Comparison of ENCODE assay signal across 8 cellular contexts in genomic region chr9:4366649-4367330, GRCh38.
DNase-seq lines count a peak whose midpoint lies in the region; ATAC-seq and TF ChIP-seq lines count a peak whose summit lies in the region.

No MANE protein-coding gene starts in this region.

- H3K27ac ChIP-seq in liver (ENCODE audit: low read depth in 1 of 2, low read length in 2 of 2) (no peak overlapping the region), thoracic aorta (no peak overlapping the region)

- no peak overlapping the region for H3K9ac ChIP-seq in liver (ENCODE audit: low read depth in 1 of 2, low read length in 2 of 2)

- H3K4me3 ChIP-seq in choroid plexus epithelial cell (ENCODE audit: low read depth, low read length) (no peak overlapping the region), liver (ENCODE audit: low read depth in 1 of 3, low read length in 3 of 3) (no peak overlapping the region), thoracic aorta (no peak overlapping the region)

- no peaks in the 10 kb centered on the region for H3K4me1 ChIP-seq in liver (ENCODE audit: control insufficient read depth in 4 of 4, insufficient read depth in 4 of 4, low read length in 3 of 4)
- H3K4me1 ChIP-seq in thoracic aorta (ENCODE audit: control insufficient read depth in 1 of 2, low read depth in 2 of 2), result no peaks in the 10 kb centered on the region

- H3K27me3 ChIP-seq in liver (ENCODE audit: control insufficient read depth in 4 of 4, insufficient read depth in 4 of 4, low read length in 3 of 4) (no peaks in the 10 kb centered on the region), thoracic aorta (replicated peaks; ENCODE audit: insufficient read depth) (no peaks in the 10 kb centered on the region)

- ATAC-seq in thoracic aorta (ENCODE audit: insufficient number of reproducible peaks, low FRiP score, low read depth), result no peak
- ATAC-seq in GM21529 (IDR thresholded peaks at IDR 0.05; ENCODE audit: unreplicated experiment), result no peak

- TF ChIP-seq RAD21 in liver (IDR thresholded peaks at IDR 0.05), result peak; percentile 91 to 97

- DNase-seq in EL, result peak; percentile 66
- DNase-seq in LHCN-M2 (ENCODE audit: low read depth), result peak; percentile 74
- peak; percentile 46 for DNase-seq in SKM-1 treated with dmso at 0.1 percent for 144 hours (lab: John Stamatoyannopoulos, UW; ENCODE audit: unreplicated experiment)
- DNase-seq in choroid plexus epithelial cell (ENCODE audit: low read depth), result peak; percentile 69
- no peak for DNase-seq in thoracic aorta (ENCODE audit: low spot score)
- no peak for DNase-seq in central memory CD4-positive, alpha-beta T cell

- H3K36me3 ChIP-seq in liver (ENCODE audit: control insufficient read depth in 4 of 4, insufficient read depth in 3 of 4, low read depth in 1 of 4, low read length in 3 of 4) (no peaks in the 10 kb centered on the region), thoracic aorta (no peaks in the 10 kb centered on the region)

- H3K9me3 ChIP-seq in liver (ENCODE audit: control insufficient read depth in 4 of 4, low read length in 3 of 4), result no peaks in the 10 kb centered on the region
- H3K9me3 ChIP-seq in thoracic aorta, result no peaks in the 10 kb centered on the region

- WGBS in liver, result 68% methylated on average over 11 of the region's 11 CpGs

- TF ChIP-seq CTCF in choroid plexus epithelial cell (conservative IDR thresholded peaks at IDR 0.05; ENCODE audit: low read depth, low read length) (peak; percentile 94), liver (IDR thresholded peaks at IDR 0.05; ENCODE audit: low read depth, low read length, missing input control) (peak; percentile 77), thoracic aorta (IDR thresholded peaks at IDR 0.05) (peak; percentile 48)

TF ChIP-seq in liver, 16 proteins besides CTCF, POLR2A, EP300 and RAD21:
- TF ChIP-seq JUND (IDR thresholded peaks at IDR 0.05) (no peak), FOXA1 (IDR thresholded peaks at IDR 0.05) (no peak), HNF4A (conservative IDR thresholded peaks at IDR 0.05) (no peak), MAX (IDR thresholded peaks at IDR 0.05) (no peak), GABPA (IDR thresholded peaks at IDR 0.05 in 1 of 2, conservative IDR thresholded peaks at IDR 0.05 in 1 of 2) (no peak), REST (IDR thresholded peaks at IDR 0.05) (no peak)

Comparison
In these comparisons a context has a peak if more than half of its experiments do, and no peak if none do; other contexts are left out.
1. DNase-seq: peak in EL (single experiment), LHCN-M2 (single experiment), SKM-1 treated with dmso at 0.1 percent for 144 hours (single experiment) and choroid plexus epithelial cell (single experiment); none in thoracic aorta (single experiment) and central memory CD4-positive, alpha-beta T cell (single experiment).
2. Peak in every context shown above with its lines, with median percentiles within 50 percentile points of each other: CTCF ChIP-seq.